ENCODE assay signal across 15 cellular contexts in genomic region chr14:55118761-55119160, GRCh38. TPM values are rescaled to one million over a fixed set of nuclear protein-coding genes. Genes with fewer than 3 reads are reported as not detected.
A peak's percentile ranks its signal among the peaks of the same experiment; 100 is the strongest.
DNase-seq lines count a peak whose midpoint lies in the region; ATAC-seq and TF ChIP-seq lines count a peak whose summit lies in the region.
"Had no signal": no experiment of that assay in that cellular context is flagged by ENCODE, and none has a peak within 500 bp of the region (broad histone marks: within the 10 kb centered on the region; RNA-seq: fewer than 3 reads in every experiment).

No MANE protein-coding gene starts in this region.

- TF ChIP-seq CTCF in HL-60 (IDR thresholded peaks at IDR 0.05; ENCODE audit: insufficient read depth, low read length), result no peak
- TF ChIP-seq CTCF in suprapubic skin (IDR thresholded peaks at IDR 0.05), result no peak

- DNase-seq in HL-60 (ENCODE audit: low read depth in 1 of 2, low spot score in 1 of 2), result no peak
- DNase-seq in suprapubic skin (ENCODE audit: low spot score in 2 of 2), result peak; percentile 6 to 33
- no peak for DNase-seq in SJCRH30
- DNase-seq in activated CD8-positive, alpha-beta memory T cell treated with anti-CD3 and anti-CD28 coated beads, Interleukin-2, amount 10 ng/mL, durations not matched to agents 7 days and 5 days, result no peak
- DNase-seq in AG20443 (ENCODE audit: low spot score), result no peak
- DNase-seq: activated CD8-positive, alpha-beta T cell treated with anti-CD3 and anti-CD28 coated beads for 36 hours; cortex of kidney; DMS53; retina; stimulated activated CD4-positive, alpha-beta T cell treated with anti-CD3 and anti-CD28 coated beads, Interleukin-4, amount 100 ng/mL, for 24 hours had no signal

- ATAC-seq in HG02885 (IDR thresholded peaks at IDR 0.05; ENCODE audit: poor library complexity, unreplicated experiment), result no peak
- no peak for ATAC-seq in activated CD8-positive, alpha-beta memory T cell treated with anti-CD3 and anti-CD28 coated beads, Interleukin-2, amount 10 ng/mL, durations not matched to agents 7 days and 5 days
- ATAC-seq: activated CD8-positive, alpha-beta T cell treated with anti-CD3 and anti-CD28 coated beads for 36 hours; activated T-helper 17 cell treated with anti-CD3 and anti-CD28 coated beads, Interleukin-2, amount 50 U/mL, for 72 hours; SK-N-SH treated with all-trans-retinoic acid at 6 μM for 48 hours had no signal

- TF ChIP-seq EP300 in suprapubic skin (IDR thresholded peaks at IDR 0.05), result no peak

- peak overlapping the region; percentile 73 for H3K27ac ChIP-seq in HL-60 (replicated peaks)
- peak overlapping the region; percentile 69 to 99 for H3K27ac ChIP-seq in mucosa of rectum (ENCODE audit: low read depth in 2 of 2, low read length in 2 of 2)
- H3K27ac ChIP-seq in suprapubic skin, result peak overlapping the region; percentile 88
- no peak overlapping the region for H3K27ac ChIP-seq in SJCRH30

- no peak for TF ChIP-seq POLR2A in suprapubic skin (IDR thresholded peaks at IDR 0.05)

- no peaks in the 10 kb centered on the region for H3K36me3 ChIP-seq in mucosa of rectum (ENCODE audit: control insufficient read depth in 2 of 2, insufficient read depth in 2 of 2, low read length in 2 of 2)
- H3K36me3 ChIP-seq in suprapubic skin, result no peaks in the 10 kb centered on the region
- no peaks in the 10 kb centered on the region for H3K36me3 ChIP-seq in SJCRH30

- no peak overlapping the region for H3K4me3 Mint-ChIP-seq in dendritic cell treated with granulocyte-macrophage colony-stimulating factor and Interleukin-4, amounts not matched to agents 40 ng/mL and 50 ng/mL, for 4 days
- no peak overlapping the region for H3K4me3 Mint-ChIP-seq in activated CD8-positive, alpha-beta memory T cell treated with anti-CD3 and anti-CD28 coated beads, Interleukin-2, amount 10 ng/mL, durations not matched to agents 7 days and 5 days
- H3K4me3 Mint-ChIP-seq: activated CD8-positive, alpha-beta T cell treated with anti-CD3 and anti-CD28 coated beads for 36 hours; activated T-helper 17 cell treated with anti-CD3 and anti-CD28 coated beads, Interleukin-2, amount 50 U/mL, for 72 hours had no signal

- 23% methylated on average over 3 of the region's 3 CpGs for WGBS in suprapubic skin

- no peaks in the 10 kb centered on the region for H3K9me3 ChIP-seq in mucosa of rectum (ENCODE audit: control insufficient read depth in 2 of 2, low read length in 2 of 2)
- H3K9me3 ChIP-seq in suprapubic skin, result no peaks in the 10 kb centered on the region
- H3K9me3 ChIP-seq in SJCRH30 (replicated peaks), result no peaks in the 10 kb centered on the region

- CTCF ChIA-PET in activated CD8-positive, alpha-beta memory T cell treated with anti-CD3 and anti-CD28 coated beads, Interleukin-2, amount 10 ng/mL, durations not matched to agents 7 days and 5 days (lab: Charles Lee), result interaction anchor here (1.0 to 1.4 kb wide), 7 partner anchors 10 to 21 kb away, joined by 3 to 9 read pairs (median 3); partner anchors contain the start of gene LGALS3

- H3K4me1 Mint-ChIP-seq in dendritic cell treated with granulocyte-macrophage colony-stimulating factor and Interleukin-4, amounts not matched to agents 40 ng/mL and 50 ng/mL, for 4 days (ENCODE audit: low read depth), result peaks cover 87% of the 10 kb centered on the region
- H3K4me1 Mint-ChIP-seq in activated CD8-positive, alpha-beta memory T cell treated with anti-CD3 and anti-CD28 coated beads, Interleukin-2, amount 10 ng/mL, durations not matched to agents 7 days and 5 days, result peaks cover 4% of the 10 kb centered on the region

- H3K36me3 Mint-ChIP-seq in dendritic cell treated with granulocyte-macrophage colony-stimulating factor and Interleukin-4, amounts not matched to agents 40 ng/mL and 50 ng/mL, for 4 days (ENCODE audit: low read depth), result no peaks in the 10 kb centered on the region
- no peaks in the 10 kb centered on the region for H3K36me3 Mint-ChIP-seq in activated CD8-positive, alpha-beta memory T cell treated with anti-CD3 and anti-CD28 coated beads, Interleukin-2, amount 10 ng/mL, durations not matched to agents 7 days and 5 days

- H3K27me3 ChIP-seq in HL-60 (ENCODE audit: insufficient read depth, poor library complexity, severe bottlenecking), result no peaks in the 10 kb centered on the region
- H3K27me3 ChIP-seq in mucosa of rectum (ENCODE audit: control insufficient read depth in 2 of 2, insufficient read depth in 2 of 2, low read length in 2 of 2), result no peaks in the 10 kb centered on the region
- no peaks in the 10 kb centered on the region for H3K27me3 ChIP-seq in suprapubic skin
- no peaks in the 10 kb centered on the region for H3K27me3 ChIP-seq in SJCRH30

- peak overlapping the region; percentile 92 for H3K27ac Mint-ChIP-seq in dendritic cell treated with granulocyte-macrophage colony-stimulating factor and Interleukin-4, amounts not matched to agents 40 ng/mL and 50 ng/mL, for 4 days
- no peak overlapping the region for H3K27ac Mint-ChIP-seq in activated CD8-positive, alpha-beta memory T cell treated with anti-CD3 and anti-CD28 coated beads, Interleukin-2, amount 10 ng/mL, durations not matched to agents 7 days and 5 days
- H3K27ac Mint-ChIP-seq: activated CD8-positive, alpha-beta T cell treated with anti-CD3 and anti-CD28 coated beads for 36 hours; activated T-helper 17 cell treated with anti-CD3 and anti-CD28 coated beads, Interleukin-2, amount 50 U/mL, for 72 hours had no signal

- intact Hi-C loops in dendritic cell treated with granulocyte-macrophage colony-stimulating factor and Interleukin-4, amounts not matched to agents 40 ng/mL and 50 ng/mL, for 4 days (cut with micrococcal nuclease), result no loop called here

- no peaks in the 10 kb centered on the region for H3K9me3 Mint-ChIP-seq in dendritic cell treated with granulocyte-macrophage colony-stimulating factor and Interleukin-4, amounts not matched to agents 40 ng/mL and 50 ng/mL, for 4 days
- H3K9me3 Mint-ChIP-seq in activated CD8-positive, alpha-beta memory T cell treated with anti-CD3 and anti-CD28 coated beads, Interleukin-2, amount 10 ng/mL, durations not matched to agents 7 days and 5 days (ENCODE audit: low read depth), result no peaks in the 10 kb centered on the region
- H3K9me3 Mint-ChIP-seq: activated CD8-positive, alpha-beta T cell treated with anti-CD3 and anti-CD28 coated beads for 36 hours; activated T-helper 17 cell treated with anti-CD3 and anti-CD28 coated beads, Interleukin-2, amount 50 U/mL, for 72 hours had no signal

- H3K4me1 ChIP-seq in mucosa of rectum (ENCODE audit: control insufficient read depth in 2 of 2, insufficient read depth in 2 of 2, low read length in 2 of 2) (peaks cover 51 to 77% of the 10 kb centered on the region in 2 donors), suprapubic skin (peaks cover 76% of the 10 kb centered on the region), SJCRH30 (peaks cover 8% of the 10 kb centered on the region; the same call in 1 of the 2 replicates)

- no peak overlapping the region for H3K9ac ChIP-seq in mucosa of rectum (ENCODE audit: low read depth in 1 of 2, low read length in 2 of 2)

- H3K4me3 ChIP-seq in HL-60 (replicated peaks; ENCODE audit: insufficient read depth, low read length), result no peak overlapping the region
- H3K4me3 ChIP-seq in mucosa of rectum (ENCODE audit: low read length in 2 of 2), result no peak overlapping the region
- no peak overlapping the region for H3K4me3 ChIP-seq in suprapubic skin
- H3K4me3 ChIP-seq in SJCRH30, result no peak overlapping the region

- no peaks in the 10 kb centered on the region for H3K27me3 Mint-ChIP-seq in dendritic cell treated with granulocyte-macrophage colony-stimulating factor and Interleukin-4, amounts not matched to agents 40 ng/mL and 50 ng/mL, for 4 days
- peaks cover 4% of the 10 kb centered on the region for H3K27me3 Mint-ChIP-seq in activated CD8-positive, alpha-beta memory T cell treated with anti-CD3 and anti-CD28 coated beads, Interleukin-2, amount 10 ng/mL, durations not matched to agents 7 days and 5 days
- H3K27me3 Mint-ChIP-seq: activated CD8-positive, alpha-beta T cell treated with anti-CD3 and anti-CD28 coated beads for 36 hours; activated T-helper 17 cell treated with anti-CD3 and anti-CD28 coated beads, Interleukin-2, amount 50 U/mL, for 72 hours had no signal

RNA-seq across cellular contexts. Expression of gene LGALS3, which starts 10.3 kb away (rescaled TPM):
- 100 to 1,000 TPM; 448 to 713 (median 594) TPM for total RNA-seq in suprapubic skin
- total RNA-seq in SJCRH30 (2014; rRNA removed; shearing (Covaris generic)), result 1.9 and 2.0 TPM in 2 replicates
- 100 to 1,000 TPM in 1 of 2 experiments, 10 to 100 TPM in 1; 88.3 to 138 TPM for total RNA-seq in activated CD8-positive, alpha-beta memory T cell treated with anti-CD3 and anti-CD28 coated beads, Interleukin-2, amount 10 ng/mL, durations not matched to agents 7 days and 5 days

Comparison
In these comparisons a context has a peak if more than half of its experiments do, and no peak if none do; other contexts are left out.
1. DNase-seq: peak in suprapubic skin (2 of 2); none in HL-60 (0 of 2), SJCRH30 (0 of 2), activated CD8-positive, alpha-beta memory T cell treated with anti-CD3 and anti-CD28 coated beads, Interleukin-2, amount 10 ng/mL, durations not matched to agents 7 days and 5 days (single experiment) and AG20443 (single experiment).
2. RNA of gene LGALS3, which starts 10.3 kb away (total RNA-seq): 448 to 713 TPM in suprapubic skin and 88.3 to 138 TPM in activated CD8-positive, alpha-beta memory T cell treated with anti-CD3 and anti-CD28 coated beads, Interleukin-2, amount 10 ng/mL, durations not matched to agents 7 days and 5 days; 1.9 to 2.0 TPM in SJCRH30; every median in the first group is over 10 times any median in the second.